ENCODE assay signal across 7 cellular contexts in genomic region chr2:87542599-87543174, GRCh38.
A peak's percentile ranks its signal among the peaks of the same experiment; 100 is the strongest.
DNase-seq lines count a peak whose midpoint lies in the region; ATAC-seq, FAIRE-seq and TF ChIP-seq lines count a peak whose summit lies in the region.
"Not testable (repeated sequence)": the region's sequence is repeated elsewhere in the genome, so short reads cannot be mapped to it uniquely, and the experiment has no call there.

No MANE protein-coding gene starts in this region.

- not testable (repeated sequence) for H3K27ac Mint-ChIP-seq in T-helper 17 cell; astrocyte (ENCODE audit: unreplicated experiment)
- peak overlapping the region; percentile 43 to 94 (median 64) for H3K27ac Mint-ChIP-seq in naive thymus-derived CD4-positive, alpha-beta T cell

- H4K20me1 ChIP-seq in astrocyte (ENCODE audit: insufficient read depth, low read length) = not testable (repeated sequence)

- peak overlapping the region; percentile 13 for H3K4me3 Mint-ChIP-seq in T-helper 17 cell
- peak overlapping the region; percentile 40 for H3K4me3 Mint-ChIP-seq in activated T-cell treated with anti-CD3 and anti-CD28 coated beads, Interleukin-2, amount 50 U/mL, for 4 hours
- not testable (repeated sequence) for H3K4me3 Mint-ChIP-seq in astrocyte (ENCODE audit: unreplicated experiment)
- peak overlapping the region in 4 of 10 donors; percentile 30 to 66 (median 44) for H3K4me3 Mint-ChIP-seq in naive thymus-derived CD4-positive, alpha-beta T cell

- H3K9ac ChIP-seq in astrocyte (ENCODE audit: low read length) = not testable (repeated sequence)

- DNase-seq in HT1080 (ENCODE audit: low read depth) = peak; percentile 5
- not testable (repeated sequence) for DNase-seq in T-helper 17 cell; activated T-cell treated with anti-CD3 and anti-CD28 coated beads, Interleukin-2, amount 50 U/mL, for 4 hours
- DNase-seq in astrocyte (ENCODE audit: low read depth) = peak; percentile 50
- DNase-seq in glomerular visceral epithelial cell (ENCODE audit: extremely low spot score) = peak; percentile 49
- peak in 1 of 9 donors; percentile 45 for DNase-seq in naive thymus-derived CD4-positive, alpha-beta T cell
- DNase-seq in stimulated activated CD4-positive, alpha-beta T cell treated with anti-CD3 and anti-CD28 coated beads, Interleukin-4, amount 100 ng/mL, for 1 hour = peak; percentile 34

- ATAC-seq in T-helper 17 cell; naive thymus-derived CD4-positive, alpha-beta T cell: not testable (repeated sequence)
- ATAC-seq in activated T-cell treated with anti-CD3 and anti-CD28 coated beads, Interleukin-2, amount 50 U/mL, for 4 hours = peak in 1 of 2 donors; percentile 53

- not testable (repeated sequence) for H3K9me3 Mint-ChIP-seq in activated T-cell treated with anti-CD3 and anti-CD28 coated beads, Interleukin-2, amount 50 U/mL, for 4 hours; astrocyte (ENCODE audit: unreplicated experiment); naive thymus-derived CD4-positive, alpha-beta T cell

- FAIRE-seq in astrocyte (lab: Jason Lieb, UNC) = not testable (repeated sequence)

- H3K4me1 ChIP-seq in astrocyte (ENCODE audit: insufficient read depth, low read length); naive thymus-derived CD4-positive, alpha-beta T cell (ENCODE audit: control insufficient read depth in 2 of 2, insufficient read depth in 2 of 2, low read length in 2 of 2): not testable (repeated sequence)

- CTCF ChIA-PET in naive thymus-derived CD4-positive, alpha-beta T cell (lab: Charles Lee) = not testable (repeated sequence)

- TF ChIP-seq CTCF in astrocyte (IDR thresholded peaks at IDR 0.05; ENCODE audit: insufficient read depth, low read depth, low read length) = not testable (repeated sequence)

- H3K27ac ChIP-seq in astrocyte (ENCODE audit: low read depth, low read length); naive thymus-derived CD4-positive, alpha-beta T cell (ENCODE audit: low read depth, low read length): not testable (repeated sequence)

- not testable (repeated sequence) for H3K27me3 ChIP-seq in astrocyte (ENCODE audit: insufficient read depth, low read length); naive thymus-derived CD4-positive, alpha-beta T cell (ENCODE audit: control insufficient read depth in 2 of 2, insufficient read depth in 2 of 2, low read length in 2 of 2)

- POLR2A ChIA-PET in naive thymus-derived CD4-positive, alpha-beta T cell (lab: Charles Lee) = not testable (repeated sequence)

- H3K4me3 ChIP-seq in astrocyte (ENCODE audit: insufficient read depth, low read depth, low read length); naive thymus-derived CD4-positive, alpha-beta T cell (ENCODE audit: low read length): not testable (repeated sequence)

- not testable (repeated sequence) for H3K79me2 ChIP-seq in astrocyte (ENCODE audit: insufficient read depth, low read length)

- H3K36me3 Mint-ChIP-seq in T-helper 17 cell (ENCODE audit: low read depth); activated T-cell treated with anti-CD3 and anti-CD28 coated beads, Interleukin-2, amount 50 U/mL, for 4 hours (ENCODE audit: insufficient read depth); astrocyte (ENCODE audit: low read depth, unreplicated experiment); naive thymus-derived CD4-positive, alpha-beta T cell: not testable (repeated sequence)

- intact Hi-C loops in naive thymus-derived CD4-positive, alpha-beta T cell (cut with micrococcal nuclease) = not testable (repeated sequence)

- H3K27me3 Mint-ChIP-seq in T-helper 17 cell; activated T-cell treated with anti-CD3 and anti-CD28 coated beads, Interleukin-2, amount 50 U/mL, for 4 hours (ENCODE audit: low read depth); astrocyte (ENCODE audit: low read depth, unreplicated experiment); naive thymus-derived CD4-positive, alpha-beta T cell: not testable (repeated sequence)

- not testable (repeated sequence) for H3K9me3 ChIP-seq in T-helper 17 cell (ENCODE audit: control insufficient read depth, low read length, poor library complexity, severe bottlenecking); astrocyte (ENCODE audit: insufficient read depth, low read depth, low read length); naive thymus-derived CD4-positive, alpha-beta T cell (ENCODE audit: control insufficient read depth in 2 of 3, low read length in 3 of 3)

- H3K4me1 Mint-ChIP-seq in T-helper 17 cell; activated T-cell treated with anti-CD3 and anti-CD28 coated beads, Interleukin-2, amount 50 U/mL, for 4 hours (ENCODE audit: low read depth); astrocyte (ENCODE audit: low read depth, unreplicated experiment); naive thymus-derived CD4-positive, alpha-beta T cell: not testable (repeated sequence)

- H3K4me2 ChIP-seq in astrocyte (ENCODE audit: low read length) = not testable (repeated sequence)

- not testable (repeated sequence) for H2AFZ ChIP-seq in astrocyte (ENCODE audit: low read depth, low read length)

- not testable (repeated sequence) for H3K36me3 ChIP-seq in astrocyte (ENCODE audit: insufficient read depth, low read length); naive thymus-derived CD4-positive, alpha-beta T cell (ENCODE audit: control insufficient read depth in 2 of 3, insufficient read depth in 3 of 3, low read length in 3 of 3)
